In genomic region chr7:133602291-133602690, GRCh38 we compare ENCODE assay signal across 13 cellular contexts.
DNase-seq lines count a peak whose midpoint lies in the region; ATAC-seq and TF ChIP-seq lines count a peak whose summit lies in the region.
"Had no signal": no experiment of that assay in that cellular context is flagged by ENCODE, and none has a peak within 500 bp of the region (broad histone marks: within the 10 kb centered on the region; RNA-seq: fewer than 3 reads in every experiment).

No MANE protein-coding gene starts in this region.

- no peak for TF ChIP-seq CTCF in cardiac fibroblast (IDR thresholded peaks at IDR 0.05; ENCODE audit: low read depth, low read length)
- no peak for TF ChIP-seq CTCF in nephron (IDR thresholded peaks at IDR 0.05; ENCODE audit: unreplicated experiment in 3 of 3)
- TF ChIP-seq CTCF in chondrocyte (IDR thresholded peaks at IDR 0.05) = no peak

- H3K27ac Mint-ChIP-seq in nephron = peak overlapping the region; percentile 1 to 73 (median 54)
- no peak overlapping the region for H3K27ac Mint-ChIP-seq in chondrocyte (ENCODE audit: unreplicated experiment)
- H3K27ac Mint-ChIP-seq: activated B cell treated with CpG ODN at 0.5 μM for 24 hours had no signal

- DNase-seq in GM04504 (ENCODE audit: low read depth) = peak; percentile 7
- DNase-seq in NCI-H2171 treated with DMSO at 0.1 percent for 48 hours (lab: John Stamatoyannopoulos, UW) = peak; percentile 99
- peak; percentile 68 to 81 for DNase-seq in cardiac fibroblast (ENCODE audit: low read depth in 2 of 2)
- no peak for DNase-seq in stimulated activated CD4-positive, alpha-beta T cell treated with anti-CD3 and anti-CD28 coated beads, Interleukin-12 subunit alpha, Interleukin-12 subunit beta, amount 100 ng/mL, for 4 hours
- DNase-seq in chondrocyte (ENCODE audit: low spot score) = no peak
- DNase-seq: activated B cell treated with CpG ODN at 0.5 μM for 24 hours; activated T-cell treated with anti-CD3 and anti-CD28 coated beads, Interleukin-2, amount 50 U/mL, for 4 hours; NCI-H1105; uterus had no signal

- H3K27me3 Mint-ChIP-seq in nephron (ENCODE audit: low read depth) = no peaks in the 10 kb centered on the region
- H3K27me3 Mint-ChIP-seq in chondrocyte (ENCODE audit: low read depth) = no peaks in the 10 kb centered on the region
- H3K27me3 Mint-ChIP-seq: activated B cell treated with CpG ODN at 0.5 μM for 24 hours had no signal

- H3K4me3 Mint-ChIP-seq in nephron (no peak overlapping the region), chondrocyte (ENCODE audit: unreplicated experiment) (no peak overlapping the region)
- H3K4me3 Mint-ChIP-seq: activated B cell treated with CpG ODN at 0.5 μM for 24 hours; activated T-cell treated with anti-CD3 and anti-CD28 coated beads, Interleukin-2, amount 50 U/mL, for 4 hours had no signal

- H3K36me3 Mint-ChIP-seq in nephron (ENCODE audit: low read depth) (no peaks in the 10 kb centered on the region), chondrocyte (ENCODE audit: low read depth) (no peaks in the 10 kb centered on the region)

- H3K9me3 Mint-ChIP-seq in nephron (no peaks in the 10 kb centered on the region), chondrocyte (ENCODE audit: low read depth) (no peaks in the 10 kb centered on the region)
- H3K9me3 Mint-ChIP-seq: activated B cell treated with CpG ODN at 0.5 μM for 24 hours; activated T-cell treated with anti-CD3 and anti-CD28 coated beads, Interleukin-2, amount 50 U/mL, for 4 hours had no signal

- H3K4me3 ChIP-seq in cardiac fibroblast (replicated peaks in 1 of 2; ENCODE audit: low read depth in 2 of 2, low read length in 2 of 2) = no peak overlapping the region
- H3K4me3 ChIP-seq: uterus had no signal

- H3K4me1 Mint-ChIP-seq in nephron (peaks cover 23% of the 10 kb centered on the region), chondrocyte (ENCODE audit: low read depth) (peaks cover 7% of the 10 kb centered on the region)
- H3K4me1 Mint-ChIP-seq: activated B cell treated with CpG ODN at 0.5 μM for 24 hours had no signal

- ATAC-seq in HG03342 (IDR thresholded peaks at IDR 0.05; ENCODE audit: unreplicated experiment) (no peak), GM18868 (IDR thresholded peaks at IDR 0.05; ENCODE audit: unreplicated experiment) (no peak)
- ATAC-seq: activated T-cell treated with anti-CD3 and anti-CD28 coated beads, Interleukin-2, amount 50 U/mL, for 4 hours; sciatic nerve had no signal

Comparison
In these comparisons a context has a peak if more than half of its experiments do, and no peak if none do; other contexts are left out.
1. DNase-seq: peak in GM04504 (single experiment), NCI-H2171 treated with DMSO at 0.1 percent for 48 hours (single experiment) and cardiac fibroblast (2 of 2); none in stimulated activated CD4-positive, alpha-beta T cell treated with anti-CD3 and anti-CD28 coated beads, Interleukin-12 subunit alpha, Interleukin-12 subunit beta, amount 100 ng/mL, for 4 hours (single experiment) and chondrocyte (single experiment).